Comparison of ENCODE assay signal across 15 cellular contexts in the genomic region with DNA sequence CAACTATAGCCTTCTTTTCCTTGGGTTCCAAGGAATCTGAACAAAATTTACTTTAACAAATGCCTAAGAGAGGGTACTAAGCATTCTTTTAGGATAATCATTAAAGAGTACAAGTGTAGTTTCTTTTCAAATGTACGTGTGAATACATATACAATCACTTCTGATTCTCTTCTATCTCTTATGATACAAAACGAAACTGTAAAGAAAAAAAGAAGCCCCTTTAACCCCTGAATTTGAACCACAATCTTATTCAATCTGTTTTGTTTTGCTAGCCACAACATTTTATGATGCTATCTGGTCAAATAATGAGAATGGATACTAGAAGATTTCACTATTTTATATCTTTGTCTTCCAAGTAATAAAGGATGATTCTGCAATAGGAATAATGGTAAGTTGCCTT.
DNase-seq lines count a peak whose midpoint lies in the region; ATAC-seq and FAIRE-seq lines count a peak whose summit lies in the region.
"Had no signal": no experiment of that assay in that cellular context is flagged by ENCODE, and none has a peak within 500 bp of the region (broad histone marks: within the 10 kb centered on the region; RNA-seq: fewer than 3 reads in every experiment).

No MANE protein-coding gene starts in this region.

- H3K4me3 Mint-ChIP-seq in stimulated activated naive CD8-positive, alpha-beta T cell treated with anti-CD3 and anti-CD28 coated beads, Interleukin-15, Interleukin-2, amounts not matched to agents 100 ng/mL and 50 ng/mL, for 24 hours, result no peak overlapping the region
- H3K4me3 Mint-ChIP-seq in dendritic cell treated with granulocyte-macrophage colony-stimulating factor and Interleukin-4, amounts not matched to agents 40 ng/mL and 50 ng/mL, for 4 days, result no peak overlapping the region
- H3K4me3 Mint-ChIP-seq: CD8-positive, alpha-beta memory T cell had no signal

- no peaks in the 10 kb centered on the region for H3K9me3 Mint-ChIP-seq in stimulated activated naive CD8-positive, alpha-beta T cell treated with anti-CD3 and anti-CD28 coated beads, Interleukin-15, Interleukin-2, amounts not matched to agents 100 ng/mL and 50 ng/mL, for 24 hours
- no peaks in the 10 kb centered on the region for H3K9me3 Mint-ChIP-seq in dendritic cell treated with granulocyte-macrophage colony-stimulating factor and Interleukin-4, amounts not matched to agents 40 ng/mL and 50 ng/mL, for 4 days
- H3K9me3 Mint-ChIP-seq: CD8-positive, alpha-beta memory T cell had no signal

- peaks cover 38% of the 10 kb centered on the region for H3K36me3 Mint-ChIP-seq in stimulated activated naive CD8-positive, alpha-beta T cell treated with anti-CD3 and anti-CD28 coated beads, Interleukin-15, Interleukin-2, amounts not matched to agents 100 ng/mL and 50 ng/mL, for 24 hours (ENCODE audit: low read depth)
- H3K36me3 Mint-ChIP-seq in dendritic cell treated with granulocyte-macrophage colony-stimulating factor and Interleukin-4, amounts not matched to agents 40 ng/mL and 50 ng/mL, for 4 days (ENCODE audit: low read depth), result peaks cover 67% of the 10 kb centered on the region

- ATAC-seq in stimulated activated naive CD8-positive, alpha-beta T cell treated with anti-CD3 and anti-CD28 coated beads, Interleukin-15, Interleukin-2, amounts not matched to agents 100 U/mL and 50 U/mL, for 24 hours, result no peak

- no peaks in the 10 kb centered on the region for H3K4me1 Mint-ChIP-seq in stimulated activated naive CD8-positive, alpha-beta T cell treated with anti-CD3 and anti-CD28 coated beads, Interleukin-15, Interleukin-2, amounts not matched to agents 100 ng/mL and 50 ng/mL, for 24 hours (ENCODE audit: low read depth)
- H3K4me1 Mint-ChIP-seq in dendritic cell treated with granulocyte-macrophage colony-stimulating factor and Interleukin-4, amounts not matched to agents 40 ng/mL and 50 ng/mL, for 4 days (ENCODE audit: low read depth), result peaks cover 27% of the 10 kb centered on the region
- H3K4me1 Mint-ChIP-seq: CD8-positive, alpha-beta memory T cell had no signal

- FAIRE-seq in GM18507 (lab: Jason Lieb, UNC), result peak; percentile 12
- FAIRE-seq: D721Med, G401.6, GM12891 had no signal

- H3K27ac Mint-ChIP-seq in stimulated activated naive CD8-positive, alpha-beta T cell treated with anti-CD3 and anti-CD28 coated beads, Interleukin-15, Interleukin-2, amounts not matched to agents 100 ng/mL and 50 ng/mL, for 24 hours, result peak overlapping the region; percentile 55
- H3K27ac Mint-ChIP-seq in dendritic cell treated with granulocyte-macrophage colony-stimulating factor and Interleukin-4, amounts not matched to agents 40 ng/mL and 50 ng/mL, for 4 days, result peak overlapping the region; percentile 98

- intact Hi-C loops in dendritic cell treated with granulocyte-macrophage colony-stimulating factor and Interleukin-4, amounts not matched to agents 40 ng/mL and 50 ng/mL, for 4 days (cut with micrococcal nuclease), result no loop called here

- DNase-seq in stimulated activated naive CD8-positive, alpha-beta T cell treated with anti-CD3 and anti-CD28 coated beads, Interleukin-15, Interleukin-2, amounts not matched to agents 100 U/mL and 50 U/mL, for 24 hours, result no peak
- DNase-seq in GM18507 (ENCODE audit: extremely low spot score, insufficient read length, low read depth), result no peak
- no peak for DNase-seq in COLO668 (lab: John Stamatoyannopoulos, UW; ENCODE audit: unreplicated experiment)
- no peak for DNase-seq in cerebellar cortex (ENCODE audit: low spot score)
- DNase-seq in NCI-H446 treated with DMSO at 0.1 percent for 48 hours (lab: John Stamatoyannopoulos, UW), result no peak
- DNase-seq: AML-193; Caco-2; CD8-positive, alpha-beta memory T cell; GM23248; HCEC 1CT had no signal

- H3K27me3 Mint-ChIP-seq in stimulated activated naive CD8-positive, alpha-beta T cell treated with anti-CD3 and anti-CD28 coated beads, Interleukin-15, Interleukin-2, amounts not matched to agents 100 ng/mL and 50 ng/mL, for 24 hours, result no peaks in the 10 kb centered on the region
- no peaks in the 10 kb centered on the region for H3K27me3 Mint-ChIP-seq in dendritic cell treated with granulocyte-macrophage colony-stimulating factor and Interleukin-4, amounts not matched to agents 40 ng/mL and 50 ng/mL, for 4 days
- H3K27me3 Mint-ChIP-seq: CD8-positive, alpha-beta memory T cell had no signal
